ENCODE assay signal across 1 cellular context in genomic region chr1:26161408-26162219, GRCh38.
TF ChIP-seq lines count a peak whose summit lies in the region.

No MANE protein-coding gene starts in this region.

TF ChIP-seq in HEK293, 187 proteins besides CTCF, POLR2A, EP300 and RAD21 (continued from another document):
- TF ChIP-seq GLIS1 (tag by site-specific recombination; IDR thresholded peaks at IDR 0.05) = 0 out of 2 replicates have a peak, but pooled peaks have one; percentile 10
- TF ChIP-seq, protein P1, sequence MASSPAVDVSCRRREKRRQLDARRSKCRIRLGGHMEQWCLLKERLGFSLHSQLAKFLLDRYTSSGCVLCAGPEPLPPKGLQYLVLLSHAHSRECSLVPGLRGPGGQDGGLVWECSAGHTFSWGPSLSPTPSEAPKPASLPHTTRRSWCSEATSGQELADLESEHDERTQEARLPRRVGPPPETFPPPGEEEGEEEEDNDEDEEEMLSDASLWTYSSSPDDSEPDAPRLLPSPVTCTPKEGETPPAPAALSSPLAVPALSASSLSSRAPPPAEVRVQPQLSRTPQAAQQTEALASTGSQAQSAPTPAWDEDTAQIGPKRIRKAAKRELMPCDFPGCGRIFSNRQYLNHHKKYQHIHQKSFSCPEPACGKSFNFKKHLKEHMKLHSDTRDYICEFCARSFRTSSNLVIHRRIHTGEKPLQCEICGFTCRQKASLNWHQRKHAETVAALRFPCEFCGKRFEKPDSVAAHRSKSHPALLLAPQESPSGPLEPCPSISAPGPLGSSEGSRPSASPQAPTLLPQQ (tag by site-specific recombination; IDR thresholded peaks at IDR 0.05) = 0 out of 2 replicates have a peak, but pooled peaks have one; percentile 31
- no peak for TF ChIP-seq IKZF3 (tag by site-specific recombination; IDR thresholded peaks at IDR 0.05)
- no peak for TF ChIP-seq MZF1 (tag by site-specific recombination; IDR thresholded peaks at IDR 0.05; ENCODE audit: borderline replicate concordance)
- TF ChIP-seq ZNF146 (tag by site-specific recombination; IDR thresholded peaks at IDR 0.05) = no peak
- TF ChIP-seq ZNF658 (tag by site-specific recombination; IDR thresholded peaks at IDR 0.05) = no peak
- no peak for TF ChIP-seq ZNF654 (tag by site-specific recombination; IDR thresholded peaks at IDR 0.05; ENCODE audit: low read depth)
- no peak for TF ChIP-seq ZNF211 (tag by site-specific recombination; IDR thresholded peaks at IDR 0.05; ENCODE audit: low read depth)
- no peak for TF ChIP-seq ZNF621 (tag by site-specific recombination; IDR thresholded peaks at IDR 0.05)
- TF ChIP-seq ZNF449 (tag by site-specific recombination; IDR thresholded peaks at IDR 0.05) = peak; percentile 71
- no peak for TF ChIP-seq KLF1 (tag by site-specific recombination; IDR thresholded peaks at IDR 0.05)
- TF ChIP-seq ZNF561 (tag by site-specific recombination; IDR thresholded peaks at IDR 0.05; ENCODE audit: borderline replicate concordance) = no peak
- peak; percentile 66 for TF ChIP-seq ZBTB26 (tag by site-specific recombination; optimal IDR thresholded peaks at IDR 0.05)
- TF ChIP-seq ZNF488 (tag by site-specific recombination; IDR thresholded peaks at IDR 0.05) = no peak
- TF ChIP-seq, protein P2, sequence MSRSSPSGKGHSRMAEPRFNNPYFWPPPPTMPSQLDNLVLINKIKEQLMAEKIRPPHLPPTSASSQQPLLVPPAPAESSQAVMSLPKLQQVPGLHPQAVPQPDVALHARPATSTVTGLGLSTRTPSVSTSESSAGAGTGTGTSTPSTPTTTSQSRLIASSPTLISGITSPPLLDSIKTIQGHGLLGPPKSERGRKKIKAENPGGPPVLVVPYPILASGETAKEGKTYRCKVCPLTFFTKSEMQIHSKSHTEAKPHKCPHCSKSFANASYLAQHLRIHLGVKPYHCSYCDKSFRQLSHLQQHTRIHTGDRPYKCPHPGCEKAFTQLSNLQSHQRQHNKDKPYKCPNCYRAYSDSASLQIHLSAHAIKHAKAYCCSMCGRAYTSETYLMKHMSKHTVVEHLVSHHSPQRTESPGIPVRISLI (tag by site-specific recombination; IDR thresholded peaks at IDR 0.05) = no peak
- TF ChIP-seq ZNF843 (tag by site-specific recombination; IDR thresholded peaks at IDR 0.05) = no peak
